Comparison of ENCODE assay signal across 1 cellular context in genomic region chr13:95262837-95263381, GRCh38.
TF ChIP-seq lines count a peak whose summit lies in the region.

No MANE protein-coding gene starts in this region.

TF ChIP-seq in GM12878, 131 proteins besides CTCF, POLR2A, EP300 and RAD21:
- TF ChIP-seq BRCA1 (IDR thresholded peaks at IDR 0.05; ENCODE audit: low read depth, low read length) (no peak), EED (IDR thresholded peaks at IDR 0.05; ENCODE audit: low read depth) (peak; percentile 45; the same call in 1 of the 2 replicates), RUNX3 (IDR thresholded peaks at IDR 0.05; ENCODE audit: low read length) (peak; percentile 55), MEF2A (IDR thresholded peaks at IDR 0.05; ENCODE audit: insufficient read depth, low read depth, low read length) (no peak), MLLT1 (IDR thresholded peaks at IDR 0.05) (0 out of 2 replicates have a peak, but pooled peaks have one; percentile 20), GABPA (IDR thresholded peaks at IDR 0.05; ENCODE audit: low read depth) (no peak), SMAD1 (IDR thresholded peaks at IDR 0.05; ENCODE audit: low read depth, partially characterized antibody) (no peak)
